1 cellular context compared by ENCODE assay signal in the genomic region with DNA sequence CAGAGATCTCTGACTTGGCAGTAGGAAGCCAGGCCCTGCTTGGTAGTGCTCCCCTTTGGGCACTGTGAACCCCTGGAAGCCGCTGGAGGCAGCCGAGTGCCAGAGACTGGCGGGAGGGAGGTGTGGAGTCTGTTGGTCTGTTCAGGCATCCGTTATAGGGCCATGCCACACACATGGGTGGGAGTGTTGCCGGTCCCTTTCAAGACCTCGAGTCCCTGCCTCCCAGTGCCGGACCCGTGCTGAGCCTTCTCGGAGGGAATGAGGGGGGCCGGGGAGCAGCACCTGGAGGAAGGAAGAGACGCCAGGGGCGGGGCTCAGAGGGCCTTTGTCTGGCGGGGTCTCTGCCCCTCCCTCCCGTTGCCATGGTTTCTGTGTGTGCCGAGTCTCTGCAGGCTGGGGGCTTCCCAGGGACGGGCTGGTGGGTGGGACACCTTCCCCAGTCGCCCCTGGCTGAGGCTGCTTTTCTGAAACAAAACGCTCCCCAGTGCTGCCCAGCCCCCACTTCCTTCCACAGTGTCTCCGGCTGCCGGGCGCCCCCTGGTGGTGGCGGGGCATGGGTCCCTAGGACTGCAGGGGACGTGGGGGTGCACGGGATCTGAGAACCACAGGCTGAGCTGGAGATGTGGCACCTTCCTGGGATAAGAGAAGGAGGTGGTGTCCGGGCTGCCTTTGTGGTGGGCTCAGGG.
TF ChIP-seq lines count a peak whose summit lies in the region.

No MANE protein-coding gene starts in this region.

TF ChIP-seq in HepG2, 621 proteins besides CTCF, POLR2A, EP300 and RAD21 (continued from another document and continues in another):
- TF ChIP-seq HBP1 (CRISPR knock-in tag; IDR thresholded peaks at IDR 0.05; ENCODE audit: low read depth) (no peak), ZEB1 (IDR thresholded peaks at IDR 0.05; ENCODE audit: insufficient replicate concordance, low read depth) (peak; percentile 19), ZNF703 (CRISPR knock-in tag; IDR thresholded peaks at IDR 0.05; ENCODE audit: borderline replicate concordance) (no peak), ZSCAN31 (CRISPR knock-in tag; IDR thresholded peaks at IDR 0.05; ENCODE audit: low read depth) (no peak; the same call in 1 of the 2 replicates), FOXO1 (CRISPR knock-in tag; IDR thresholded peaks at IDR 0.05) (no peak), NFIB (CRISPR knock-in tag; IDR thresholded peaks at IDR 0.05; ENCODE audit: borderline replicate concordance) (no peak), SOX6 (IDR thresholded peaks at IDR 0.05) (no peak), SOX6 (CRISPR knock-in tag; IDR thresholded peaks at IDR 0.05) (peak; percentile 45), CHCHD3 (CRISPR knock-in tag; IDR thresholded peaks at IDR 0.05) (no peak), PHF8 (CRISPR knock-in tag; IDR thresholded peaks at IDR 0.05) (no peak), CREB1 (IDR thresholded peaks at IDR 0.05) (no peak), CREB1 (CRISPR knock-in tag; IDR thresholded peaks at IDR 0.05) (no peak), ZNF343 (CRISPR knock-in tag; IDR thresholded peaks at IDR 0.05) (no peak), ZNF678 (CRISPR knock-in tag; IDR thresholded peaks at IDR 0.05) (no peak), SETDB1 (CRISPR knock-in tag; IDR thresholded peaks at IDR 0.05; ENCODE audit: borderline replicate concordance) (no peak), ZFP62 (CRISPR knock-in tag; IDR thresholded peaks at IDR 0.05) (no peak), ZNF101 (CRISPR knock-in tag; IDR thresholded peaks at IDR 0.05; ENCODE audit: borderline replicate concordance, low read depth) (no peak), ZNF790 (CRISPR knock-in tag; IDR thresholded peaks at IDR 0.05; ENCODE audit: borderline replicate concordance) (no peak), TIGD3 (CRISPR knock-in tag; IDR thresholded peaks at IDR 0.05; ENCODE audit: borderline replicate concordance) (no peak), RFX5 (IDR thresholded peaks at IDR 0.05; ENCODE audit: low read depth, low read length) (no peak), SP5 (CRISPR knock-in tag; IDR thresholded peaks at IDR 0.05; ENCODE audit: borderline replicate concordance, low read depth) (peak; percentile 63; the same call in 1 of the 2 replicates), PAF1 (CRISPR knock-in tag; IDR thresholded peaks at IDR 0.05) (no peak), ZNF234 (CRISPR knock-in tag; conservative IDR thresholded peaks at IDR 0.05) (no peak), CBFB (CRISPR knock-in tag; IDR thresholded peaks at IDR 0.05) (no peak), SRSF9 (IDR thresholded peaks at IDR 0.05; ENCODE audit: borderline replicate concordance, insufficient read depth, low read depth, low read length, poor library complexity, severe bottlenecking) (no peak), ZNF274 (CRISPR knock-in tag; IDR thresholded peaks at IDR 0.05) (no peak), GFI1 (CRISPR knock-in tag; IDR thresholded peaks at IDR 0.05; ENCODE audit: borderline replicate concordance) (peak; percentile 36; the same call in 1 of the 2 replicates), ATRX (CRISPR knock-in tag; IDR thresholded peaks at IDR 0.05; ENCODE audit: borderline replicate concordance) (no peak), SP4 (CRISPR knock-in tag; IDR thresholded peaks at IDR 0.05) (peak; percentile 40; the same call in 1 of the 2 replicates), ZFP36 (IDR thresholded peaks at IDR 0.05; ENCODE audit: borderline replicate concordance, low read depth, low read length, partially characterized antibody) (no peak), LCORL (IDR thresholded peaks at IDR 0.05) (no peak), LCORL (CRISPR knock-in tag; IDR thresholded peaks at IDR 0.05) (no peak), ZNF780A (CRISPR knock-in tag; IDR thresholded peaks at IDR 0.05) (no peak), POGK (CRISPR knock-in tag; conservative IDR thresholded peaks at IDR 0.05) (no peak), HCFC1 (IDR thresholded peaks at IDR 0.05; ENCODE audit: low read depth, low read length) (no peak), PAX8 (CRISPR knock-in tag; IDR thresholded peaks at IDR 0.05; ENCODE audit: borderline replicate concordance) (no peak), ZNF446 (CRISPR knock-in tag; IDR thresholded peaks at IDR 0.05) (no peak), ZNF607 (CRISPR knock-in tag; IDR thresholded peaks at IDR 0.05; ENCODE audit: borderline replicate concordance) (0 out of 2 replicates have a peak, but pooled peaks have one; percentile 38), JUND (CRISPR knock-in tag; IDR thresholded peaks at IDR 0.05) (no peak), POLR2AphosphoS5 (IDR thresholded peaks at IDR 0.05; ENCODE audit: low read depth, low read length) (no peak), MAF1 (CRISPR knock-in tag; IDR thresholded peaks at IDR 0.05; ENCODE audit: borderline replicate concordance) (peak; percentile 42; the same call in 1 of the 2 replicates), ZNF749 (CRISPR knock-in tag; IDR thresholded peaks at IDR 0.05; ENCODE audit: borderline replicate concordance) (no peak), ZNF207 (IDR thresholded peaks at IDR 0.05; ENCODE audit: borderline replicate concordance) (no peak), IRF2 (CRISPR knock-in tag; IDR thresholded peaks at IDR 0.05) (peak; percentile 76; the same call in 1 of the 2 replicates), ZNF230 (CRISPR knock-in tag; IDR thresholded peaks at IDR 0.05) (no peak), ZNF281 (CRISPR knock-in tag; IDR thresholded peaks at IDR 0.05; ENCODE audit: borderline replicate concordance) (peak; percentile 96), HOXA5 (CRISPR knock-in tag; IDR thresholded peaks at IDR 0.05) (peak; percentile 65; the same call in 1 of the 2 replicates), FOXM1 (CRISPR knock-in tag; IDR thresholded peaks at IDR 0.05) (no peak), ZNF674 (CRISPR knock-in tag; IDR thresholded peaks at IDR 0.05; ENCODE audit: low read depth) (no peak), MTF1 (CRISPR knock-in tag; IDR thresholded peaks at IDR 0.05) (no peak), SAFB2 (CRISPR knock-in tag; IDR thresholded peaks at IDR 0.05; ENCODE audit: borderline replicate concordance, low read depth) (no peak; the same call in 1 of the 2 replicates), ZNF598 (CRISPR knock-in tag; IDR thresholded peaks at IDR 0.05; ENCODE audit: borderline replicate concordance) (no peak), TBX3 (IDR thresholded peaks at IDR 0.05; ENCODE audit: borderline replicate concordance) (no peak), ZNF883 (CRISPR knock-in tag; IDR thresholded peaks at IDR 0.05; ENCODE audit: not compliant biosample characterization) (no peak), NFATC3 (CRISPR knock-in tag; IDR thresholded peaks at IDR 0.05) (no peak), ZZZ3 (CRISPR knock-in tag; IDR thresholded peaks at IDR 0.05; ENCODE audit: borderline replicate concordance) (no peak)
- TF ChIP-seq, protein P1, sequence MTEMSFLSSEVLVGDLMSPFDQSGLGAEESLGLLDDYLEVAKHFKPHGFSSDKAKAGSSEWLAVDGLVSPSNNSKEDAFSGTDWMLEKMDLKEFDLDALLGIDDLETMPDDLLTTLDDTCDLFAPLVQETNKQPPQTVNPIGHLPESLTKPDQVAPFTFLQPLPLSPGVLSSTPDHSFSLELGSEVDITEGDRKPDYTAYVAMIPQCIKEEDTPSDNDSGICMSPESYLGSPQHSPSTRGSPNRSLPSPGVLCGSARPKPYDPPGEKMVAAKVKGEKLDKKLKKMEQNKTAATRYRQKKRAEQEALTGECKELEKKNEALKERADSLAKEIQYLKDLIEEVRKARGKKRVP (CRISPR knock-in tag; IDR thresholded peaks at IDR 0.05) = no peak
- TF ChIP-seq, protein P2, sequence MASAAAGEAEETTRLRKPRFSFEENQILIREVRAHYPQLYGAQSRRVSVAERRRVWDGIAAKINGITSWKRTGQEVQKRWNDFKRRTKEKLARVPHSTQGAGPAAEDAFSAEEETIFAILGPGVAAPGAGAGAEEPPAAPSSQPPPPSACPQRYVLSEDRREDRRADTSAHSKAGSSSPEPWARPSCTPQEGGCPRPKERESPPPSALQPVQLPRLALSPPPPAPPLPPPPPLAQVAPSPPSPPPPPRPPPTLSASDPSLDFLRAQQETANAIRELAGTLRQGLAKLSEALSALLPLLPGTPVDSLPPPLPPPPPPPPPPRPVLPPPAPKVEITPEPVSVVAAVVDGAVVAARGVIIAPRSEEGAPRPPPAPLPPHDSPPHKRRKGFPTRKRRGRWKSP (CRISPR knock-in tag; IDR thresholded peaks at IDR 0.05) = no peak
- TF ChIP-seq, protein P3, sequence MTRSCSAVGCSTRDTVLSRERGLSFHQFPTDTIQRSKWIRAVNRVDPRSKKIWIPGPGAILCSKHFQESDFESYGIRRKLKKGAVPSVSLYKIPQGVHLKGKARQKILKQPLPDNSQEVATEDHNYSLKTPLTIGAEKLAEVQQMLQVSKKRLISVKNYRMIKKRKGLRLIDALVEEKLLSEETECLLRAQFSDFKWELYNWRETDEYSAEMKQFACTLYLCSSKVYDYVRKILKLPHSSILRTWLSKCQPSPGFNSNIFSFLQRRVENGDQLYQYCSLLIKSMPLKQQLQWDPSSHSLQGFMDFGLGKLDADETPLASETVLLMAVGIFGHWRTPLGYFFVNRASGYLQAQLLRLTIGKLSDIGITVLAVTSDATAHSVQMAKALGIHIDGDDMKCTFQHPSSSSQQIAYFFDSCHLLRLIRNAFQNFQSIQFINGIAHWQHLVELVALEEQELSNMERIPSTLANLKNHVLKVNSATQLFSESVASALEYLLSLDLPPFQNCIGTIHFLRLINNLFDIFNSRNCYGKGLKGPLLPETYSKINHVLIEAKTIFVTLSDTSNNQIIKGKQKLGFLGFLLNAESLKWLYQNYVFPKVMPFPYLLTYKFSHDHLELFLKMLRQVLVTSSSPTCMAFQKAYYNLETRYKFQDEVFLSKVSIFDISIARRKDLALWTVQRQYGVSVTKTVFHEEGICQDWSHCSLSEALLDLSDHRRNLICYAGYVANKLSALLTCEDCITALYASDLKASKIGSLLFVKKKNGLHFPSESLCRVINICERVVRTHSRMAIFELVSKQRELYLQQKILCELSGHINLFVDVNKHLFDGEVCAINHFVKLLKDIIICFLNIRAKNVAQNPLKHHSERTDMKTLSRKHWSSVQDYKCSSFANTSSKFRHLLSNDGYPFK (CRISPR knock-in tag; IDR thresholded peaks at IDR 0.05; ENCODE audit: borderline replicate concordance) = no peak
- TF ChIP-seq, protein P4, sequence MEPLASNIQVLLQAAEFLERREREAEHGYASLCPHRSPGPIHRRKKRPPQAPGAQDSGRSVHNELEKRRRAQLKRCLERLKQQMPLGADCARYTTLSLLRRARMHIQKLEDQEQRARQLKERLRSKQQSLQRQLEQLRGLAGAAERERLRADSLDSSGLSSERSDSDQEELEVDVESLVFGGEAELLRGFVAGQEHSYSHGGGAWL (CRISPR knock-in tag; IDR thresholded peaks at IDR 0.05) = no peak
